1 cellular context compared by ENCODE assay signal in the genomic region with DNA sequence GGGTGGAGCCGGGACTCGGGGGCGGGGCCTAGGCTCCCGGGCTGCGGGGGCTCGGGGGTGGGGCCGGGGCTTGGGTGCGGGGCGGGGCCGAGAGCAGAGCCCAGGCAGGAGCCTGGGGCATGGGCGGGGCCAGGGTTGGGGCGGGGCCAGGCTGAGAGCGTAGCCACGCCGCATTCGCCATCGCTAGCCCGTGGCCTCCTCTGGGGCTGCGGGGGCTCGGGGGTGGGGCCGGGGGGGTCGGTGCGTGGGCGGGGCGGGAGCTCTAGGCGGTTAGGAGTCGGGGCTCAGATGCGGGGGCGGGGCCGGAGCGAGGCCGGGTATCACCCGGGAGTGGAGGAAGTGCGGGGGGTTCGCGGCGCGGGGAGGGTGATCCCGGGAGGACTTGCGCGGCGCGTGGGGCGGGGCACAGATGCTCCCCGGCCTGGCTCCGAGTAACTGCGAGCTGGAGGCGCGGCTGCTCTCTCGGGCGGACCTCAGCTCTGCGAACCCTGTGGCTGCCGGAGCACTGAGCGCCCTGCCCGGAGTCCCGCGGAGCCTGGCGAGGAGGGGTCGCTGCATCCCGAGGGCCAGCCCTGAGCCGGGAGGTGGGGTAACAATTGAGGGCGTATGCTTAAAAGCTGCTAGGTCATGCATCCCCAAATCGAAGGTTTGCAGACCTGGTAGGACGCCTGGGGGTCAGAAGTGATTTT.
TF ChIP-seq lines count a peak whose summit lies in the region.

No MANE protein-coding gene starts in this region.

TF ChIP-seq in HepG2, 621 proteins besides CTCF, POLR2A, EP300 and RAD21 (continued from another document):
- TF ChIP-seq, protein P1, sequence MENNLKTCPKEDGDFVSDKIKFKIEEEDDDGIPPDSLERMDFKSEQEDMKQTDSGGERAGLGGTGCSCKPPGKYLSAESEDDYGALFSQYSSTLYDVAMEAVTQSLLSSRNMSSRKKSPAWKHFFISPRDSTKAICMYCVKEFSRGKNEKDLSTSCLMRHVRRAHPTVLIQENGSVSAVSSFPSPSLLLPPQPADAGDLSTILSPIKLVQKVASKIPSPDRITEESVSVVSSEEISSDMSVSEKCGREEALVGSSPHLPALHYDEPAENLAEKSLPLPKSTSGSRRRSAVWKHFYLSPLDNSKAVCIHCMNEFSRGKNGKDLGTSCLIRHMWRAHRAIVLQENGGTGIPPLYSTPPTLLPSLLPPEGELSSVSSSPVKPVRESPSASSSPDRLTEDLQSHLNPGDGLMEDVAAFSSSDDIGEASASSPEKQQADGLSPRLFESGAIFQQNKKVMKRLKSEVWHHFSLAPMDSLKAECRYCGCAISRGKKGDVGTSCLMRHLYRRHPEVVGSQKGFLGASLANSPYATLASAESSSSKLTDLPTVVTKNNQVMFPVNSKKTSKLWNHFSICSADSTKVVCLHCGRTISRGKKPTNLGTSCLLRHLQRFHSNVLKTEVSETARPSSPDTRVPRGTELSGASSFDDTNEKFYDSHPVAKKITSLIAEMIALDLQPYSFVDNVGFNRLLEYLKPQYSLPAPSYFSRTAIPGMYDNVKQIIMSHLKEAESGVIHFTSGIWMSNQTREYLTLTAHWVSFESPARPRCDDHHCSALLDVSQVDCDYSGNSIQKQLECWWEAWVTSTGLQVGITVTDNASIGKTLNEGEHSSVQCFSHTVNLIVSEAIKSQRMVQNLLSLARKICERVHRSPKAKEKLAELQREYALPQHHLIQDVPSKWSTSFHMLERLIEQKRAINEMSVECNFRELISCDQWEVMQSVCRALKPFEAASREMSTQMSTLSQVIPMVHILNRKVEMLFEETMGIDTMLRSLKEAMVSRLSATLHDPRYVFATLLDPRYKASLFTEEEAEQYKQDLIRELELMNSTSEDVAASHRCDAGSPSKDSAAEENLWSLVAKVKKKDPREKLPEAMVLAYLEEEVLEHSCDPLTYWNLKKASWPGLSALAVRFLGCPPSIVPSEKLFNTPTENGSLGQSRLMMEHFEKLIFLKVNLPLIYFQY (CRISPR knock-in tag; IDR thresholded peaks at IDR 0.05; ENCODE audit: borderline replicate concordance): no peak
- TF ChIP-seq ZSCAN25 (CRISPR knock-in tag; IDR thresholded peaks at IDR 0.05) (peak; percentile 20; the same call in 1 of the 2 replicates), PHF20 (CRISPR knock-in tag; IDR thresholded peaks at IDR 0.05) (peak; percentile 59; the same call in 1 of the 2 replicates), ZNF282 (IDR thresholded peaks at IDR 0.05; ENCODE audit: partially characterized antibody) (no peak), ERF (CRISPR knock-in tag; IDR thresholded peaks at IDR 0.05) (peak; percentile 91), ZNF350 (CRISPR knock-in tag; IDR thresholded peaks at IDR 0.05; ENCODE audit: borderline replicate concordance, low read depth) (peak; percentile 52; the same call in 1 of the 2 replicates), MYC (CRISPR knock-in tag; IDR thresholded peaks at IDR 0.05; ENCODE audit: borderline replicate concordance) (peak; percentile 68; the same call in 1 of the 2 replicates), FOXC1 (CRISPR knock-in tag; IDR thresholded peaks at IDR 0.05; ENCODE audit: borderline replicate concordance) (0 out of 2 replicates have a peak, but pooled peaks have one; percentile 21), ASH2L (IDR thresholded peaks at IDR 0.05; ENCODE audit: insufficient read length, low read depth, low read length) (peak; percentile 43), ZNF30 (CRISPR knock-in tag; IDR thresholded peaks at IDR 0.05) (no peak), ZNF205 (CRISPR knock-in tag; IDR thresholded peaks at IDR 0.05) (peak; percentile 72; the same call in 1 of the 2 replicates), ETV6 (CRISPR knock-in tag; conservative IDR thresholded peaks at IDR 0.05) (0 out of 2 replicates have a peak, but pooled peaks have one; percentile 30), ZBTB1 (CRISPR knock-in tag; IDR thresholded peaks at IDR 0.05; ENCODE audit: borderline replicate concordance) (no peak)
- TF ChIP-seq, protein P2, sequence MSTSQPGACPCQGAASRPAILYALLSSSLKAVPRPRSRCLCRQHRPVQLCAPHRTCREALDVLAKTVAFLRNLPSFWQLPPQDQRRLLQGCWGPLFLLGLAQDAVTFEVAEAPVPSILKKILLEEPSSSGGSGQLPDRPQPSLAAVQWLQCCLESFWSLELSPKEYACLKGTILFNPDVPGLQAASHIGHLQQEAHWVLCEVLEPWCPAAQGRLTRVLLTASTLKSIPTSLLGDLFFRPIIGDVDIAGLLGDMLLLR (CRISPR knock-in tag; IDR thresholded peaks at IDR 0.05): no peak
- TF ChIP-seq, protein P3, sequence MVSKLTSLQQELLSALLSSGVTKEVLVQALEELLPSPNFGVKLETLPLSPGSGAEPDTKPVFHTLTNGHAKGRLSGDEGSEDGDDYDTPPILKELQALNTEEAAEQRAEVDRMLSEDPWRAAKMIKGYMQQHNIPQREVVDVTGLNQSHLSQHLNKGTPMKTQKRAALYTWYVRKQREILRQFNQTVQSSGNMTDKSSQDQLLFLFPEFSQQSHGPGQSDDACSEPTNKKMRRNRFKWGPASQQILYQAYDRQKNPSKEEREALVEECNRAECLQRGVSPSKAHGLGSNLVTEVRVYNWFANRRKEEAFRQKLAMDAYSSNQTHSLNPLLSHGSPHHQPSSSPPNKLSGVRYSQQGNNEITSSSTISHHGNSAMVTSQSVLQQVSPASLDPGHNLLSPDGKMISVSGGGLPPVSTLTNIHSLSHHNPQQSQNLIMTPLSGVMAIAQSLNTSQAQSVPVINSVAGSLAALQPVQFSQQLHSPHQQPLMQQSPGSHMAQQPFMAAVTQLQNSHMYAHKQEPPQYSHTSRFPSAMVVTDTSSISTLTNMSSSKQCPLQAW (CRISPR knock-in tag; IDR thresholded peaks at IDR 0.05): 0 out of 2 replicates have a peak, but pooled peaks have one; percentile 24
